ENCODE assay signal across 8 cellular contexts in the genomic region with DNA sequence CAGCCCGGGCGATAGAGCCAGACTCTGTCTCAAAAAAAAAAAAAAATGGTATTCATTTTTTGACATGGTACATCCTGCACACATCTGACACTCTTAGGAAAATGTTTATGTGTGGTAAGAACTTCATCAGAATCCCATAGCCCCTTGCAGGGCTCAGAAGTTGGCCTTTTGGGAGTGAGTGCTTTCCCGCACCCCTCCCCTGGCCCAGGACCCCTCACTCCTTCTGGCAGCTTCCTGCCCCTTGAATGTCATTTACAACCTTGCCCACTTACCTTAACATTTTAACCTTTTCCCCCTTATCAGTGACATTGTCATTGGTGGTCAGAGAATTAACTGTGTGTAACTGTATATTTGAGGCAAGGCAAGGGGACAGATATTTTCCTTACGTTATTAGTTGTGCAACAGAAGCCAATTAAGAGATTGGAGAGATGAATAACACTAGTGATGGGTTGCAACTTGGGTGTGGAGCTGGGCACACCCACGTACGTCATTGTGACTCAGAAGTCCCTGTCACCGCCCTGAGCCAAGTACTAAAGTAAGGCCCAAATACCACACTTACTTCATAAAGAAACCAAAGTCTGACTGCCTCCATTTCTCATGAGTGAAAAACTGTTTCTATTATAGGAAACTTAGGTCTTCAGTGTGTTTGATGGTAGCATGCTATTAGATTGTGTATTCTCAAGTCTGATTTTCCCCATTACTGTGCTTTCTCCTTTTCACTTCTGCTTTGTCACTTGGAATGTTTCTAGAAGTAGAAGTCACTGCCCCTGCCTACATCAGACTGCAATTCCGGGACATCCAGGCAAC. TPM values are rescaled to one million over a fixed set of nuclear protein-coding genes. Genes with fewer than 3 reads are reported as not detected.
DNase-seq lines count a peak whose midpoint lies in the region; ATAC-seq, FAIRE-seq and TF ChIP-seq lines count a peak whose summit lies in the region.

No MANE protein-coding gene starts in this region.

- peaks cover 15% of the 10 kb centered on the region for H3K79me2 ChIP-seq in astrocyte (ENCODE audit: insufficient read depth, low read length)

- H3K4me3 ChIP-seq in astrocyte (ENCODE audit: insufficient read depth, low read depth, low read length) (no peak overlapping the region), lung (no peak overlapping the region)

- peak overlapping the region; percentile 71 for H3K9ac ChIP-seq in astrocyte (ENCODE audit: low read length)

- H3K36me3 ChIP-seq in astrocyte (ENCODE audit: insufficient read depth, low read length), result no peaks in the 10 kb centered on the region
- no peaks in the 10 kb centered on the region for H3K36me3 ChIP-seq in lung (ENCODE audit: control insufficient read depth in 2 of 2, insufficient read depth in 2 of 2, low read length in 2 of 2)

- DNase-seq in Right ventricle myocardium superior, result peak; percentile 61
- DNase-seq in cardiac septum (ENCODE audit: low spot score), result no peak
- DNase-seq in astrocyte (ENCODE audit: low read depth), result peak; percentile 93
- no peak for DNase-seq in lung (ENCODE audit: low spot score)
- DNase-seq in stimulated activated CD8-positive, alpha-beta memory T cell treated with anti-CD3 and anti-CD28 coated beads, Interleukin-4, amount 100 ng/mL, for 48 hours, result peak; percentile 81
- DNase-seq in NCI-H748 treated with DMSO at 0.1 percent for 48 hours (lab: John Stamatoyannopoulos, UW), result no peak

- peaks cover 49% of the 10 kb centered on the region for H3K4me1 ChIP-seq in astrocyte (ENCODE audit: insufficient read depth, low read length)
- peaks cover 34 to 38% of the 10 kb centered on the region in 2 donors for H3K4me1 ChIP-seq in lung (ENCODE audit: control insufficient read depth in 2 of 2, insufficient read depth in 2 of 2, low read length in 2 of 2)

- H3K27me3 ChIP-seq in astrocyte (ENCODE audit: insufficient read depth, low read length), result no peaks in the 10 kb centered on the region
- H3K27me3 ChIP-seq in lung (ENCODE audit: control insufficient read depth, insufficient read depth), result no peaks in the 10 kb centered on the region

- no peak for FAIRE-seq in astrocyte (lab: Jason Lieb, UNC)

- peak overlapping the region; percentile 99 for H3K27ac Mint-ChIP-seq in T-helper 1 cell treated with Interleukin-12 subunit alpha and Interleukin-12 subunit beta and Interleukin-4 antibody, amounts not matched to agents 30 μg/mL and 1 μg/mL, for 36 hours
- H3K27ac Mint-ChIP-seq in astrocyte (ENCODE audit: unreplicated experiment), result peak overlapping the region; percentile 99

- no peak for ATAC-seq in Right ventricle myocardium superior (ENCODE audit: poor library complexity)
- ATAC-seq in HG03342 (IDR thresholded peaks at IDR 0.05; ENCODE audit: unreplicated experiment), result peak; percentile 43
- no peak for ATAC-seq in lung (ENCODE audit: insufficient read depth, low FRiP score)

- H3K9me3 ChIP-seq in astrocyte (ENCODE audit: insufficient read depth, low read depth, low read length) (no peaks in the 10 kb centered on the region), lung (ENCODE audit: control insufficient read depth in 2 of 2, insufficient read depth in 1 of 2, low read length in 1 of 2) (no peaks in the 10 kb centered on the region)

- peak overlapping the region; percentile 79 for H3K4me2 ChIP-seq in astrocyte (ENCODE audit: low read length)

- no peaks in the 10 kb centered on the region for H3K9me3 Mint-ChIP-seq in T-helper 1 cell treated with Interleukin-12 subunit alpha and Interleukin-12 subunit beta and Interleukin-4 antibody, amounts not matched to agents 30 μg/mL and 1 μg/mL, for 36 hours
- no peaks in the 10 kb centered on the region for H3K9me3 Mint-ChIP-seq in astrocyte (ENCODE audit: unreplicated experiment)

- WGBS in lung, 2 donors, result 58 to 63% methylated on average over 8 of the region's 8 CpGs

- H3K36me3 Mint-ChIP-seq in T-helper 1 cell treated with Interleukin-12 subunit alpha and Interleukin-12 subunit beta and Interleukin-4 antibody, amounts not matched to agents 30 μg/mL and 1 μg/mL, for 36 hours (ENCODE audit: low read depth), result peaks cover 44% of the 10 kb centered on the region
- peaks cover 2% of the 10 kb centered on the region for H3K36me3 Mint-ChIP-seq in astrocyte (ENCODE audit: low read depth, unreplicated experiment)

- H3K4me3 Mint-ChIP-seq in T-helper 1 cell treated with Interleukin-12 subunit alpha and Interleukin-12 subunit beta and Interleukin-4 antibody, amounts not matched to agents 30 μg/mL and 1 μg/mL, for 36 hours, result peak overlapping the region; percentile 83
- no peak overlapping the region for H3K4me3 Mint-ChIP-seq in astrocyte (ENCODE audit: unreplicated experiment)

- no peak overlapping the region for H2AFZ ChIP-seq in astrocyte (ENCODE audit: low read depth, low read length)

- H3K27me3 Mint-ChIP-seq in T-helper 1 cell treated with Interleukin-12 subunit alpha and Interleukin-12 subunit beta and Interleukin-4 antibody, amounts not matched to agents 30 μg/mL and 1 μg/mL, for 36 hours (ENCODE audit: low read depth), result no peaks in the 10 kb centered on the region
- no peaks in the 10 kb centered on the region for H3K27me3 Mint-ChIP-seq in astrocyte (ENCODE audit: low read depth, unreplicated experiment)

- H3K27ac ChIP-seq in astrocyte (ENCODE audit: low read depth, low read length) (peak overlapping the region; percentile 92), lung (ENCODE audit: low read depth in 1 of 2, low read length in 1 of 2) (peak overlapping the region; percentile 85 to 97)

- peaks cover 3% of the 10 kb centered on the region for H4K20me1 ChIP-seq in astrocyte (ENCODE audit: insufficient read depth, low read length)

- peaks cover 72% of the 10 kb centered on the region for H3K4me1 Mint-ChIP-seq in T-helper 1 cell treated with Interleukin-12 subunit alpha and Interleukin-12 subunit beta and Interleukin-4 antibody, amounts not matched to agents 30 μg/mL and 1 μg/mL, for 36 hours (ENCODE audit: low read depth)
- H3K4me1 Mint-ChIP-seq in astrocyte (ENCODE audit: low read depth, unreplicated experiment), result peaks cover 46% of the 10 kb centered on the region

- no peak for TF ChIP-seq CTCF in astrocyte (IDR thresholded peaks at IDR 0.05; ENCODE audit: insufficient read depth, low read depth, low read length)
- no peak for TF ChIP-seq CTCF in lung (IDR thresholded peaks at IDR 0.05; ENCODE audit: control extremely low read depth, extremely low read depth)

- intact Hi-C loops in Right ventricle myocardium superior (cut with DNase I) (no loop called here), cardiac septum (cut with DNase I) (no loop called here)

RNA-seq across cellular contexts. Expression of gene OGDH, which starts 31.6 kb away (rescaled TPM):
- 664 TPM for total RNA-seq in Right ventricle myocardium superior
- total RNA-seq in cardiac septum, result 406 TPM
- 65.6 and 73.7 TPM in 2 replicates for total RNA-seq in astrocyte
- 100 to 1,000 TPM in 1 of 2 donors, 10 to 100 TPM in 1; 54.6 to 142 TPM for total RNA-seq in lung
- polyA plus RNA-seq in lung, result 10 to 100 TPM; 39.0 to 65.2 TPM

RNA-seq across cellular contexts. Expression of gene TMED4, which starts 56.0 kb away (rescaled TPM):
- 47.6 TPM for total RNA-seq in Right ventricle myocardium superior
- total RNA-seq in cardiac septum, result 73.8 TPM
- total RNA-seq in astrocyte, result 68.7 and 69.2 TPM in 2 replicates
- 100 to 1,000 TPM in 1 of 2 donors, 10 to 100 TPM in 1; 81.0 to 106 TPM for total RNA-seq in lung
- polyA plus RNA-seq in lung, result 10 to 100 TPM; 46.4 to 52.5 TPM

Comparison
In these comparisons a context has a peak if more than half of its experiments do, and no peak if none do; other contexts are left out.
1. DNase-seq: peak in Right ventricle myocardium superior (single experiment), astrocyte (single experiment) and stimulated activated CD8-positive, alpha-beta memory T cell treated with anti-CD3 and anti-CD28 coated beads, Interleukin-4, amount 100 ng/mL, for 48 hours (single experiment); none in cardiac septum (single experiment), lung (single experiment) and NCI-H748 treated with DMSO at 0.1 percent for 48 hours (single experiment).